In genomic region chr10:122279725-122280141, GRCh38 we compare ENCODE assay signal across 8 cellular contexts. TPM values are rescaled to one million over a fixed set of nuclear protein-coding genes. Genes with fewer than 3 reads are reported as not detected.
DNase-seq lines count a peak whose midpoint lies in the region; ATAC-seq, FAIRE-seq and TF ChIP-seq lines count a peak whose summit lies in the region.

No MANE protein-coding gene starts in this region.

- H3K36me3 Mint-ChIP-seq in glutamatergic neuron (ENCODE audit: unreplicated experiment): peaks cover 12% of the 10 kb centered on the region

- TF ChIP-seq CTCF in HFF-Myc (IDR thresholded peaks at IDR 0.05; ENCODE audit: low read depth, low read length, missing control alignments) (peak; percentile 71), glutamatergic neuron (IDR thresholded peaks at IDR 0.05; ENCODE audit: partially characterized antibody, unreplicated experiment) (peak; percentile 63)

- peaks cover 16% of the 10 kb centered on the region for H3K9me3 Mint-ChIP-seq in glutamatergic neuron (ENCODE audit: unreplicated experiment)

- DNase-seq in COLO829 (ENCODE audit: low spot score): peak; percentile 27
- no peak for DNase-seq in HFF-Myc (ENCODE audit: extremely low read depth, low read depth)
- DNase-seq in SW480 (ENCODE audit: low spot score): peak; percentile 79
- DNase-seq in glutamatergic neuron: peak; percentile 76
- peak; percentile 56 for DNase-seq in putamen (ENCODE audit: low spot score)
- no peak for DNase-seq in GM19239 (ENCODE audit: insufficient read length, low spot score)
- no peak for DNase-seq in AML-193 (lab: John Stamatoyannopoulos, UW)

- H3K4me3 ChIP-seq in HFF-Myc (replicated peaks; ENCODE audit: low read depth, low read length): no peak overlapping the region

- H3K27me3 Mint-ChIP-seq in glutamatergic neuron (ENCODE audit: unreplicated experiment): peaks cover 6% of the 10 kb centered on the region

- no peak for ATAC-seq in GM19035 (IDR thresholded peaks at IDR 0.05; ENCODE audit: unreplicated experiment)

- peaks cover 8% of the 10 kb centered on the region for H3K4me1 Mint-ChIP-seq in glutamatergic neuron (ENCODE audit: low read depth, unreplicated experiment)

- no peak for FAIRE-seq in GM19239 (lab: Jason Lieb, UNC)

- H3K4me3 Mint-ChIP-seq in glutamatergic neuron (ENCODE audit: unreplicated experiment): peak overlapping the region; percentile 36

- H3K27ac Mint-ChIP-seq in glutamatergic neuron (ENCODE audit: unreplicated experiment): peak overlapping the region; percentile 55

RNA-seq across cellular contexts. Expression of gene BTBD16, which starts 8.6 kb away (rescaled TPM):
- total RNA-seq in glutamatergic neuron (ENCODE audit: unreplicated experiment): 0.98 TPM

Comparison
In these comparisons a context has a peak if more than half of its experiments do, and no peak if none do; other contexts are left out.
1. DNase-seq: peak in COLO829 (single experiment), SW480 (single experiment), glutamatergic neuron (single experiment) and putamen (single experiment); none in HFF-Myc (single experiment), GM19239 (single experiment) and AML-193 (0 of 2).